In the genomic region with DNA sequence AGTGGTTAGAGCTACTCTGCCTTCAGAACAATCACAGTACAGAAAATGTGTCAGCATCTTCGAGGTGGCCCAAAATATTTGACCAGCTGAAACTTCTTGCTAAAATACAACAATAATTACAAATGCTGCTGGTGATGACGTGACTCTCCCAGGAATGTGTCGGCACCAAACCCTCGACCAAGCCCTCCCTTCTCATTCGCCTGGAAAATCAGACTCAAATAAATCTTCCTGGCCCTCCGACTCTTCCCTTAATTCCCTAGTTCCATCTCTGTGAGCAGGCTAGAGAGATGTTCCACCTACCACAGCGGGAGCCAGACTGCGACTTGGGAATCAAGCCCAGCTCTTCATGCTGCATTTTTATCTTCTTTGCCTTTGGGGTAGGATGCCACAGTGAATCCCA, we compare ENCODE assay signal across 1 cellular context.
A peak's percentile ranks its signal among the peaks of the same experiment; 100 is the strongest.
TF ChIP-seq lines count a peak whose summit lies in the region.

No MANE protein-coding gene starts in this region.

TF ChIP-seq in HepG2, 621 proteins besides CTCF, POLR2A, EP300 and RAD21:
- TF ChIP-seq NR2F2 (IDR thresholded peaks at IDR 0.05; ENCODE audit: borderline replicate concordance, low read depth): no peak
- 0 out of 2 replicates have a peak, but pooled peaks have one; percentile 18 for TF ChIP-seq CREB1 (IDR thresholded peaks at IDR 0.05)
- TF ChIP-seq CREB1 (CRISPR knock-in tag; IDR thresholded peaks at IDR 0.05): no peak
